8 cellular contexts compared by ENCODE assay signal in genomic region chr19:37718357-37718756, GRCh38. TPM values are rescaled to one million over a fixed set of nuclear protein-coding genes. Genes with fewer than 3 reads are reported as not detected.
DNase-seq lines count a peak whose midpoint lies in the region; ATAC-seq and TF ChIP-seq lines count a peak whose summit lies in the region.

No MANE protein-coding gene starts in this region.

- POLR2A ChIA-PET in AG04450 (lab: Yijun Ruan, JAX), result no interaction called here

- CTCF ChIA-PET in AG04450 (lab: Charles Lee), result no interaction called here

- DNase-seq in AG04450 (ENCODE audit: low read depth, low spot score) (no peak), breast epithelium (ENCODE audit: low spot score in 2 of 2) (no peak), NCI-H524 treated with DMSO at 0.1 percent for 48 hours (lab: John Stamatoyannopoulos, UW) (no peak)

- intact Hi-C loops in breast epithelium (cut with DNase I; ENCODE audit: low total_unique reads), result no loop called here

- no peaks in the 10 kb centered on the region for H3K27me3 ChIP-seq in AG04450 (ENCODE audit: control insufficient read depth, insufficient read depth, low read length)
- H3K27me3 ChIP-seq in HUES48 (ENCODE audit: control insufficient read depth, insufficient read depth, low read length), result no peaks in the 10 kb centered on the region
- H3K27me3 ChIP-seq in breast epithelium, result no peaks in the 10 kb centered on the region
- H3K27me3 ChIP-seq in muscle layer of colon (ENCODE audit: control insufficient read depth in 1 of 2, insufficient read depth in 2 of 2, low read length in 2 of 2), result no peaks in the 10 kb centered on the region

- H3K9me3 ChIP-seq in AG04450 (ENCODE audit: control insufficient read depth, insufficient read depth, low read length) (no peaks in the 10 kb centered on the region; the same call in none of the 2 replicates), HUES48 (ENCODE audit: control insufficient read depth, insufficient read depth, low read length) (no peaks in the 10 kb centered on the region), breast epithelium (no peaks in the 10 kb centered on the region), muscle layer of colon (ENCODE audit: low read length) (no peaks in the 10 kb centered on the region)

- ATAC-seq in GM21619 (IDR thresholded peaks at IDR 0.05; ENCODE audit: unreplicated experiment) (no peak), GM21528 (IDR thresholded peaks at IDR 0.05; ENCODE audit: low FRiP score, unreplicated experiment) (no peak), HG03457 (IDR thresholded peaks at IDR 0.05; ENCODE audit: unreplicated experiment) (no peak)

- H3K36me3 ChIP-seq in HUES48 (ENCODE audit: control insufficient read depth, insufficient read depth, low read length) (0 out of 2 replicates have a peak, but pooled peaks cover 4% of the 10 kb centered on the region), breast epithelium (no peaks in the 10 kb centered on the region), muscle layer of colon (ENCODE audit: insufficient read depth, low read length) (no peaks in the 10 kb centered on the region)

- TF ChIP-seq CTCF in AG04450 (IDR thresholded peaks at IDR 0.05; ENCODE audit: low read depth, low read length) (no peak), breast epithelium (IDR thresholded peaks at IDR 0.05) (no peak)

- H3K9ac ChIP-seq in HUES48 (ENCODE audit: low read depth, low read length) (peak overlapping the region; percentile 57; the same call in 1 of the 2 replicates), muscle layer of colon (ENCODE audit: low read length) (peak overlapping the region; percentile 18)

- H3K27ac ChIP-seq in AG04450 (ENCODE audit: low read depth, low read length) (no peak overlapping the region), HUES48 (ENCODE audit: low read depth, low read length) (no peak overlapping the region), breast epithelium (no peak overlapping the region), muscle layer of colon (ENCODE audit: low read depth, low read length) (peak overlapping the region; percentile 86)

- H3K4me3 ChIP-seq in AG04450 (ENCODE audit: low read depth, low read length), result peak overlapping the region; percentile 93
- peak overlapping the region; percentile 93 for H3K4me3 ChIP-seq in HUES48 (ENCODE audit: low read depth, low read length)
- peak overlapping the region; percentile 75 to 92 (median 83) for H3K4me3 ChIP-seq in breast epithelium
- peak overlapping the region in 1 of 2 donors; percentile 94 for H3K4me3 ChIP-seq in muscle layer of colon (ENCODE audit: low read depth in 1 of 2, low read length in 2 of 2)

- no peak for TF ChIP-seq POLR2A in breast epithelium (IDR thresholded peaks at IDR 0.05)

- peaks cover 25% of the 10 kb centered on the region for H3K4me1 ChIP-seq in HUES48 (ENCODE audit: control insufficient read depth, insufficient read depth, low read length)
- H3K4me1 ChIP-seq in breast epithelium, result no peaks in the 10 kb centered on the region
- H3K4me1 ChIP-seq in muscle layer of colon (ENCODE audit: insufficient read depth, low read length), result peaks cover 12% of the 10 kb centered on the region

RNA-seq across cellular contexts. Expression of gene ZNF607, which starts 1.2 kb away (rescaled TPM):
- polyA plus RNA-seq in AG04450 (2011; rRNA removed), result 2.8 and 3.0 TPM in 2 replicates
- 4.3 and 5.3 TPM in 2 replicates for polyA minus RNA-seq in AG04450 (2011; rRNA and poly(A)+ RNA removed)
- 1 to 10 TPM; 1.4 to 8.5 (median 5.6) TPM for total RNA-seq in breast epithelium
